11 cellular contexts compared by ENCODE assay signal in the genomic region with DNA sequence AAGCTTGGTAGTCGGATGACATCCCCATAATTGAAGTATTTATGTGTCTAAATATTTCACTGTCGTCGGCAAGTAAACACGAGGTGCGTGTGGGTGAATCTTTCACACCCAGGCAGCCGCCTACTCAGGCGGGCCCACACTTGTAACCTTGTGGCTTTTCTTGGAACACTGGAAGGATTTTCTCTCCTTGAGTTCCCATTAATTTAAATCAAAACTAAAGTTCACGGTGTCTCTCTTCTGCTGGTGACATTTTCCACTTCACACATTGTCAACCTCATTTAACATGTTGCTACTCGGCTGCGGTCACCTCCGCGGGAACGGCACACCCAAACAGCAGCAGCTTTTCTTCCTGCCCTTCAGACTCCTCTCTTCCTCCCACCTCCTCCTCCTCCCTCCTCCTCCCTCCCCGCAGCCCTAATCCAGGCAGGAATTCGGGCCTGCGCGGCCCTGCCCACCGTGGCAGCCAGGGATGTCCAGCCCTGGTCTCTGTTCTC.
A peak's percentile ranks its signal among the peaks of the same experiment; 100 is the strongest.
DNase-seq lines count a peak whose midpoint lies in the region; ATAC-seq and TF ChIP-seq lines count a peak whose summit lies in the region.
"Had no signal": no experiment of that assay in that cellular context is flagged by ENCODE, and none has a peak within 500 bp of the region (broad histone marks: within the 10 kb centered on the region; RNA-seq: fewer than 3 reads in every experiment).

No MANE protein-coding gene starts in this region.

- peaks cover 2% of the 10 kb centered on the region for H3K27me3 Mint-ChIP-seq in activated CD4-positive, alpha-beta memory T cell treated with anti-CD3 and anti-CD28 coated beads, Interleukin-2, amount 10 ng/mL, durations not matched to agents 7 days and 5 days

- H3K9me3 ChIP-seq in heart right ventricle (peaks cover 0 to 8% (median 0%) of the 10 kb centered on the region in 11 donors), adrenal gland (replicated peaks in 1 of 3) (no peaks in the 10 kb centered on the region)

- ATAC-seq in GM19452 (IDR thresholded peaks at IDR 0.05; ENCODE audit: unreplicated experiment) (peak; percentile 34), heart right ventricle (no peak), HG02759 (IDR thresholded peaks at IDR 0.05; ENCODE audit: unreplicated experiment) (no peak), HG03469 (IDR thresholded peaks at IDR 0.05; ENCODE audit: unreplicated experiment) (no peak)
- ATAC-seq: activated CD4-positive, CD25-positive, alpha-beta regulatory T cell treated with anti-CD3 and anti-CD28 coated beads, Interleukin-2, amount 50 U/mL, for 24 hours had no signal

- H3K36me3 ChIP-seq in heart right ventricle: no peaks in the 10 kb centered on the region
- no peaks in the 10 kb centered on the region for H3K36me3 ChIP-seq in adrenal gland (replicated peaks in 1 of 2)

- peaks cover 0 to 41% (median 12%) of the 10 kb centered on the region in 9 donors for H3K4me1 ChIP-seq in heart right ventricle
- no peaks in the 10 kb centered on the region for H3K4me1 ChIP-seq in adrenal gland (replicated peaks in 1 of 2)

- peak overlapping the region; percentile 34 for H3K4me3 Mint-ChIP-seq in activated CD4-positive, alpha-beta memory T cell treated with anti-CD3 and anti-CD28 coated beads, Interleukin-2, amount 10 ng/mL, durations not matched to agents 7 days and 5 days
- H3K4me3 Mint-ChIP-seq: activated naive CD4-positive, alpha-beta T cell treated with anti-CD3 and anti-CD28 coated beads for 36 hours had no signal

- TF ChIP-seq CTCF in heart right ventricle (IDR thresholded peaks at IDR 0.05): no peak
- no peak for TF ChIP-seq CTCF in adrenal gland (IDR thresholded peaks at IDR 0.05)

- DNase-seq in activated CD4-positive, alpha-beta memory T cell treated with anti-CD3 and anti-CD28 coated beads, Interleukin-2, amount 10 ng/mL, durations not matched to agents 7 days and 5 days: peak; percentile 51
- no peak for DNase-seq in heart right ventricle
- DNase-seq in stimulated activated CD8-positive, alpha-beta memory T cell treated with anti-CD3 and anti-CD28 coated beads, Interleukin-4, amount 100 ng/mL, for 24 hours (ENCODE audit: low read depth): peak; percentile 11
- no peak for DNase-seq in adrenal gland
- DNase-seq: activated naive CD4-positive, alpha-beta T cell treated with anti-CD3 and anti-CD28 coated beads for 36 hours; NCI-H2081 treated with DMSO at 0.1 percent for 48 hours; trophoblast cell had no signal

- WGBS in heart right ventricle, 2 donors: 54 to 57% methylated on average over 18 of the region's 18 CpGs
- WGBS in adrenal gland, 4 donors: 51 to 65% (median 62%) methylated on average over 18 of the region's 18 CpGs

- H3K27me3 ChIP-seq in heart right ventricle (no peaks in the 10 kb centered on the region), adrenal gland (no peaks in the 10 kb centered on the region)

- POLR2A ChIA-PET in activated CD4-positive, alpha-beta memory T cell treated with anti-CD3 and anti-CD28 coated beads, Interleukin-2, amount 10 ng/mL, durations not matched to agents 7 days and 5 days (lab: Charles Lee): interaction anchor here (0.8 to 2.9 kb wide), 2 partner anchors 15 to 32 kb away, joined by 3 to 6 read pairs; no protein-coding TSS in a partner anchor

- intact Hi-C loops in heart right ventricle (cut with DNase I): no loop called here
- intact Hi-C loops in adrenal gland (cut with DNase I): no loop called here

- H3K4me3 ChIP-seq in heart right ventricle: no peak overlapping the region
- no peak overlapping the region for H3K4me3 ChIP-seq in adrenal gland

- peaks cover 34% of the 10 kb centered on the region for H3K4me1 Mint-ChIP-seq in activated CD4-positive, alpha-beta memory T cell treated with anti-CD3 and anti-CD28 coated beads, Interleukin-2, amount 10 ng/mL, durations not matched to agents 7 days and 5 days

- H3K36me3 Mint-ChIP-seq in activated CD4-positive, alpha-beta memory T cell treated with anti-CD3 and anti-CD28 coated beads, Interleukin-2, amount 10 ng/mL, durations not matched to agents 7 days and 5 days (ENCODE audit: low read depth): peaks cover 2% of the 10 kb centered on the region

- H3K27ac Mint-ChIP-seq in activated CD4-positive, alpha-beta memory T cell treated with anti-CD3 and anti-CD28 coated beads, Interleukin-2, amount 10 ng/mL, durations not matched to agents 7 days and 5 days: peak overlapping the region; percentile 87
- H3K27ac Mint-ChIP-seq: activated naive CD4-positive, alpha-beta T cell treated with anti-CD3 and anti-CD28 coated beads for 36 hours had no signal

- peaks cover 13% of the 10 kb centered on the region for H3K9me3 Mint-ChIP-seq in activated CD4-positive, alpha-beta memory T cell treated with anti-CD3 and anti-CD28 coated beads, Interleukin-2, amount 10 ng/mL, durations not matched to agents 7 days and 5 days
- H3K9me3 Mint-ChIP-seq: activated naive CD4-positive, alpha-beta T cell treated with anti-CD3 and anti-CD28 coated beads for 36 hours had no signal

- no peak for TF ChIP-seq POLR2A in adrenal gland (IDR thresholded peaks at IDR 0.05)

- CTCF ChIA-PET in activated CD4-positive, alpha-beta memory T cell treated with anti-CD3 and anti-CD28 coated beads, Interleukin-2, amount 10 ng/mL, durations not matched to agents 7 days and 5 days (lab: Charles Lee): no interaction called here

- H3K27ac ChIP-seq in heart right ventricle (peak overlapping the region in 6 of 10 donors; percentile 43 to 86 (median 55)), adrenal gland (no peak overlapping the region)

Comparison
In these comparisons a context has a peak if more than half of its experiments do, and no peak if none do; other contexts are left out.
1. DNase-seq: peak in activated CD4-positive, alpha-beta memory T cell treated with anti-CD3 and anti-CD28 coated beads, Interleukin-2, amount 10 ng/mL, durations not matched to agents 7 days and 5 days (single experiment) and stimulated activated CD8-positive, alpha-beta memory T cell treated with anti-CD3 and anti-CD28 coated beads, Interleukin-4, amount 100 ng/mL, for 24 hours (single experiment); none in heart right ventricle (0 of 2) and adrenal gland (0 of 7).
2. H3K27ac ChIP-seq: peak in heart right ventricle (6 of 10); none in adrenal gland (0 of 5).